ENCODE assay signal across 28 cellular contexts in genomic region chr6:84805145-84805544, GRCh38. TPM values are rescaled to one million over a fixed set of nuclear protein-coding genes. Genes with fewer than 3 reads are reported as not detected.
DNase-seq lines count a peak whose midpoint lies in the region; ATAC-seq, FAIRE-seq and TF ChIP-seq lines count a peak whose summit lies in the region.
"Had no signal": no experiment of that assay in that cellular context is flagged by ENCODE, and none has a peak within 500 bp of the region (broad histone marks: within the 10 kb centered on the region; RNA-seq: fewer than 3 reads in every experiment).

No MANE protein-coding gene starts in this region.

- dilution Hi-C loops in mammary epithelial cell (cut with HindIII; ENCODE audit: low sequenced_read_pairs), result no loop called here

- ATAC-seq in right cardiac atrium, result no peak
- ATAC-seq in HG03280 (IDR thresholded peaks at IDR 0.05; ENCODE audit: unreplicated experiment), result no peak
- ATAC-seq: HCT116, T-cell had no signal

- DNase-seq in H54 (ENCODE audit: insufficient read length, low spot score), result no peak
- peak; percentile 11 for DNase-seq in RWPE1 (ENCODE audit: low spot score)
- DNase-seq in mammary epithelial cell, result peak; percentile 37
- no peak for DNase-seq in osteoblast (ENCODE audit: insufficient read length, low spot score, missing footprints)
- DNase-seq in right cardiac atrium, result no peak
- DNase-seq in NCI-H1417 treated with DMSO at 0.1 percent for 48 hours (lab: John Stamatoyannopoulos, UW), result no peak
- DNase-seq in activated CD8-positive, alpha-beta memory T cell treated with anti-CD3 and anti-CD28 coated beads, Interleukin-2, amount 50 U/mL, for 48 hours, result no peak
- DNase-seq: ACHN; BE2C; CD8-positive, alpha-beta memory T cell; DMS153; DND-41; KBM-7; NCI-H1048; NCI-H1417; NCI-H187; NCI-H2171 treated with DMSO at 0.1 percent for 48 hours; NCI-H524; NCI-H748 treated with DMSO at 0.1 percent for 48 hours; Right ventricle myocardium superior; T-cell had no signal

- H3K9ac ChIP-seq in mammary epithelial cell (ENCODE audit: insufficient read depth, low read length), result no peak overlapping the region
- H3K9ac ChIP-seq: GM23248 had no signal

- intact Hi-C loops in mammary epithelial cell (cut with micrococcal nuclease) (no loop called here), right cardiac atrium (cut with DNase I) (no loop called here)

- H4K20me1 ChIP-seq in mammary epithelial cell (ENCODE audit: insufficient read depth, low read length) (no peaks in the 10 kb centered on the region), osteoblast (ENCODE audit: insufficient read depth, low read length) (no peaks in the 10 kb centered on the region)

- H3K27ac ChIP-seq in RWPE1 (no peak overlapping the region), mammary epithelial cell (ENCODE audit: insufficient read depth, low read depth, low read length) (no peak overlapping the region), osteoblast (ENCODE audit: low read depth, low read length) (no peak overlapping the region), right cardiac atrium (ENCODE audit: low read length) (no peak overlapping the region)
- H3K27ac ChIP-seq: GM23248 had no signal

- H3K9me3 ChIP-seq in mammary epithelial cell (replicated peaks; ENCODE audit: insufficient read depth, low read length), result no peaks in the 10 kb centered on the region
- H3K9me3 ChIP-seq in osteoblast (ENCODE audit: low read depth, low read length), result no peaks in the 10 kb centered on the region
- H3K9me3 ChIP-seq in right cardiac atrium (ENCODE audit: control insufficient read depth, low read length), result no peaks in the 10 kb centered on the region
- H3K9me3 ChIP-seq: BE2C had no signal

- H3K4me1 ChIP-seq in mammary epithelial cell (ENCODE audit: insufficient read depth, low read length) (peaks cover 12% of the 10 kb centered on the region), osteoblast (ENCODE audit: insufficient read depth, low read length) (peaks cover 10% of the 10 kb centered on the region), right cardiac atrium (ENCODE audit: control insufficient read depth, insufficient read depth, low read length) (no peaks in the 10 kb centered on the region)
- H3K4me1 ChIP-seq: BE2C had no signal

- FAIRE-seq in H54 (lab: Jason Lieb, UNC), result peak; percentile 89
- FAIRE-seq: GM18507, HTR-8/SVneo had no signal

- no peaks in the 10 kb centered on the region for H3K36me3 ChIP-seq in mammary epithelial cell (ENCODE audit: insufficient read depth, low read length)
- no peaks in the 10 kb centered on the region for H3K36me3 ChIP-seq in osteoblast (ENCODE audit: insufficient read depth, low read length)
- H3K36me3 ChIP-seq: BE2C had no signal

- no TSS peak for BruUV-seq in mammary epithelial cell (replicated peaks; lab: Mats Ljungman, UMichigan)

- TF ChIP-seq CTCF in RWPE1 (conservative IDR thresholded peaks at IDR 0.05; ENCODE audit: low read depth) (no peak), mammary epithelial cell (conservative IDR thresholded peaks at IDR 0.05 in 1 of 2, IDR thresholded peaks at IDR 0.05 in 1 of 2; ENCODE audit: extremely low read depth in 1 of 2, insufficient read depth in 1 of 2, low read depth in 1 of 2, low read length in 2 of 2) (no peak), osteoblast (IDR thresholded peaks at IDR 0.05; ENCODE audit: extremely low read depth, low read depth, low read length) (no peak)

- H3K4me2 ChIP-seq in mammary epithelial cell (ENCODE audit: insufficient read depth, low read depth, low read length) (peak overlapping the region; percentile 24), osteoblast (ENCODE audit: insufficient read depth, low read length) (peak overlapping the region; percentile 20)

- in situ Hi-C loops in mammary epithelial cell (cut with MboI; ENCODE audit: low sequenced_read_pairs in 2 of 2), result no loop called here

- no peaks in the 10 kb centered on the region for H3K27me3 ChIP-seq in mammary epithelial cell (ENCODE audit: insufficient read depth, low read length)
- no peaks in the 10 kb centered on the region for H3K27me3 ChIP-seq in osteoblast (ENCODE audit: insufficient read depth, low read length)
- no peaks in the 10 kb centered on the region for H3K27me3 ChIP-seq in right cardiac atrium (ENCODE audit: control insufficient read depth, insufficient read depth)
- H3K27me3 ChIP-seq: BE2C had no signal

- 9% methylated on average over 1 of the region's 1 CpG for WGBS in mammary epithelial cell (ENCODE audit: low coverage, missing lambda C conversion rate)
- 72% methylated on average over 1 of the region's 1 CpG for WGBS in right cardiac atrium

- H3K79me2 ChIP-seq in mammary epithelial cell (ENCODE audit: insufficient read depth, low read length) (no peaks in the 10 kb centered on the region), osteoblast (ENCODE audit: insufficient read depth, low read length) (no peaks in the 10 kb centered on the region)

- TF ChIP-seq POLR2A in H54 (IDR thresholded peaks at IDR 0.05; ENCODE audit: low read depth, low read length), result no peak

- CTCF ChIA-PET in RWPE1 (lab: Yijun Ruan, JAX), result no interaction called here
- CTCF ChIA-PET in mammary epithelial cell (lab: Charles Lee; ENCODE audit: low non-redundant PET), result no interaction called here

- POLR2A ChIA-PET in RWPE1 (lab: Yijun Ruan, JAX; ENCODE audit: low non-redundant PET), result no interaction called here

- no peak overlapping the region for H2AFZ ChIP-seq in mammary epithelial cell (ENCODE audit: low read depth, low read length)
- no peak overlapping the region for H2AFZ ChIP-seq in osteoblast (ENCODE audit: low read length)
- H2AFZ ChIP-seq: GM23248 had no signal

- H3K4me3 ChIP-seq in mammary epithelial cell (replicated peaks in 1 of 3; ENCODE audit: insufficient read depth in 1 of 3, low read depth in 2 of 3, low read length in 3 of 3) (no peak overlapping the region), osteoblast (ENCODE audit: insufficient read depth, low read length) (no peak overlapping the region), right cardiac atrium (ENCODE audit: low read length) (no peak overlapping the region)
- H3K4me3 ChIP-seq: GM23248 had no signal

RNA-seq across cellular contexts. Expression of gene TBX18, which starts 40.7 kb away (rescaled TPM):
- total RNA-seq in mammary epithelial cell (not detected), osteoblast (64.1 and 65.1 TPM in 2 replicates), right cardiac atrium (10 to 100 TPM in 1 of 4 donors, 1 to 10 TPM in 3; 8.7 to 10.4 (median 9.5) TPM)
- polyA plus RNA-seq in mammary epithelial cell (0.06 TPM), right cardiac atrium (5.7 TPM)
- 1.8 TPM for polyA minus RNA-seq in mammary epithelial cell
- total RNA-seq: CD8-positive, alpha-beta memory T cell; G401; T-cell had no signal
- polyA plus RNA-seq: CD14-positive monocyte; CD8-positive, alpha-beta memory T cell had no signal

Comparison
In these comparisons a context has a peak if more than half of its experiments do, and no peak if none do; other contexts are left out.
1. DNase-seq: peak in RWPE1 (single experiment) and mammary epithelial cell (single experiment); none in H54 (single experiment), osteoblast (single experiment), right cardiac atrium (0 of 3), NCI-H1417 treated with DMSO at 0.1 percent for 48 hours (single experiment) and activated CD8-positive, alpha-beta memory T cell treated with anti-CD3 and anti-CD28 coated beads, Interleukin-2, amount 50 U/mL, for 48 hours (single experiment).
2. RNA of gene TBX18, which starts 40.7 kb away (total RNA-seq): 64.1 to 65.1 TPM in osteoblast and 8.7 to 10.4 TPM in right cardiac atrium; not detected in mammary epithelial cell; every median in the first group is over 4 times any median in the second.